9 cellular contexts compared by ENCODE assay signal in the genomic region with DNA sequence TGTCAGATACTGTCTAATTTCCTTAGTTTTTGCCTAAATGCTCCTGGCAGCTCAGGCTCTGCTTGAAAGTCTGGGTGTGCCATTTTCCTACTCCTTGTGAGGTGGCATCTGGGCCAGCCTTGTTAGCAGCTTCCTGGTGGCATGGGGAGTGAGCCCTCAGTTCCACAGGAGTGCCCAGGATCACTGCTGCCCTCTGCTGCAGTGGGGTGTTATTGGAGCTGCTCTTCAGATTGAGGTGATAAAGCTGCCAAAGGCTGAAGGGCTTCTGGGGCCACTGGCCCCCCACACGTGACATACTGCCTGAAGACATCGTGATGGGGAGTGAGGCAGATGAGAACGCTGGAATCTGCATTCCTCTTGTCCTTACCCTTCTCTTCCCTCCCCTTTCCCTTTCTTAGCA. TPM values are rescaled to one million over a fixed set of nuclear protein-coding genes. Genes with fewer than 3 reads are reported as not detected.
DNase-seq lines count a peak whose midpoint lies in the region; TF ChIP-seq lines count a peak whose summit lies in the region.
"Had no signal": no experiment of that assay in that cellular context is flagged by ENCODE, and none has a peak within 500 bp of the region (broad histone marks: within the 10 kb centered on the region; RNA-seq: fewer than 3 reads in every experiment).

No MANE protein-coding gene starts in this region.

- H3K9me3 ChIP-seq in uterus, result no peaks in the 10 kb centered on the region

- TF ChIP-seq POLR2A in uterus (IDR thresholded peaks at IDR 0.05), result no peak

- H3K4me1 ChIP-seq in uterus, result no peaks in the 10 kb centered on the region

- TF ChIP-seq CTCF in fibroblast of mammary gland (conservative IDR thresholded peaks at IDR 0.05; ENCODE audit: control insufficient read depth, insufficient read depth, low read depth, low read length) (peak; percentile 10), uterus (IDR thresholded peaks at IDR 0.05) (no peak)

- no peak overlapping the region for H3K27ac ChIP-seq in uterus

- CTCF ChIA-PET in HEK293T (lab: Yijun Ruan, JAX), result interaction anchor here (1.2 to 1.9 kb wide), 2 partner anchors 11 to 115 kb away, joined by 5 read pairs; no protein-coding TSS in a partner anchor

- H3K27me3 ChIP-seq in uterus, result no peaks in the 10 kb centered on the region

- no peaks in the 10 kb centered on the region for H3K36me3 ChIP-seq in uterus

- H3K4me3 ChIP-seq in fibroblast of mammary gland (ENCODE audit: control insufficient read depth, low read depth, low read length) (no peak overlapping the region), uterus (no peak overlapping the region)

- intact Hi-C loops in uterus (cut with DNase I; ENCODE audit: low total_unique reads), result no loop called here

- DNase-seq in stimulated activated CD4-positive, alpha-beta T cell treated with anti-CD3 and anti-CD28 coated beads, Interleukin-4, amount 100 ng/mL, for 1 hour, result peak; percentile 2
- DNase-seq in stimulated activated CD4-positive, alpha-beta T cell treated with anti-CD3 and anti-CD28 coated beads, Interleukin-2, amount 100 ng/mL, for 48 hours, result no peak
- peak; percentile 53 for DNase-seq in SK-MEL-5 (ENCODE audit: low read depth, low spot score)
- no peak for DNase-seq in fibroblast of mammary gland (ENCODE audit: low read depth)
- DNase-seq in HEK293T (ENCODE audit: extremely low spot score), result no peak
- no peak for DNase-seq in NCI-H1417 treated with DMSO at 0.1 percent for 48 hours (lab: John Stamatoyannopoulos, UW)
- no peak for DNase-seq in uterus
- DNase-seq in NOMO-1 (lab: John Stamatoyannopoulos, UW; ENCODE audit: unreplicated experiment in 2 of 2), result no peak
- DNase-seq: DMS153 had no signal

- POLR2A ChIA-PET in HEK293T (lab: Yijun Ruan, JAX), result no interaction called here

- in situ Hi-C loops in SK-MEL-5 (cut with HindIII; ENCODE audit: low pct_unique_long_range_greater_than_20kb, low sequenced_read_pairs), result no loop called here

TF ChIP-seq in HEK293T, 16 proteins besides CTCF, POLR2A, EP300 and RAD21:
- no peak for TF ChIP-seq FOXM1 (IDR thresholded peaks at IDR 0.05; ENCODE audit: borderline replicate concordance)
- no peak for TF ChIP-seq ZNF384 (IDR thresholded peaks at IDR 0.05)
- no peak for TF ChIP-seq LEF1 (IDR thresholded peaks at IDR 0.05; ENCODE audit: borderline replicate concordance)
- TF ChIP-seq SP1 (IDR thresholded peaks at IDR 0.05), result no peak
- no peak for TF ChIP-seq CTBP1 (IDR thresholded peaks at IDR 0.05; ENCODE audit: borderline replicate concordance)

RNA-seq across cellular contexts. Expression of a gene that starts 27.4 kb away (rescaled TPM):
- 43.2 and 48.8 TPM in 2 replicates for total RNA-seq in SK-MEL-5 (2014; rRNA removed; shearing (Covaris generic))
- 35.7 and 38.0 TPM in 2 replicates for polyA plus RNA-seq in SK-MEL-5 (2015; cell fraction: cytosol; rRNA removed)
- 326 and 369 TPM in 2 replicates for polyA plus RNA-seq in SK-MEL-5 (2015; cell fraction: nucleus; rRNA removed)
- total RNA-seq in uterus, result 10 to 100 TPM; 34.8 to 100.0 (median 69.8) TPM

RNA-seq across cellular contexts. Expression of a gene that starts 28.1 kb away (rescaled TPM):
- 335 and 349 TPM in 2 replicates for total RNA-seq in SK-MEL-5 (2014; rRNA removed; shearing (Covaris generic))
- 1,548 and 1,910 TPM in 2 replicates for polyA plus RNA-seq in SK-MEL-5 (2015; cell fraction: cytosol; rRNA removed)
- polyA plus RNA-seq in SK-MEL-5 (2015; cell fraction: nucleus; rRNA removed), result 8,083 and 8,559 TPM in 2 replicates
- 100 to 1,000 TPM; 576 to 943 (median 602) TPM for total RNA-seq in uterus

RNA-seq across cellular contexts. Expression of a gene that starts 37.3 kb away (rescaled TPM):
- 22.8 and 24.1 TPM in 2 replicates for total RNA-seq in SK-MEL-5 (2014; rRNA removed; shearing (Covaris generic))
- polyA plus RNA-seq in SK-MEL-5 (2015; cell fraction: cytosol; rRNA removed), result 16.7 and 25.4 TPM in 2 replicates
- 246 and 299 TPM in 2 replicates for polyA plus RNA-seq in SK-MEL-5 (2015; cell fraction: nucleus; rRNA removed)
- total RNA-seq in uterus, result 10 to 100 TPM in 3 of 4 donors, 1 to 10 TPM in 1; 2.4 to 41.8 (median 17.8) TPM

Comparison
In these comparisons a context has a peak if more than half of its experiments do, and no peak if none do; other contexts are left out.
1. DNase-seq: peak in stimulated activated CD4-positive, alpha-beta T cell treated with anti-CD3 and anti-CD28 coated beads, Interleukin-4, amount 100 ng/mL, for 1 hour (single experiment) and SK-MEL-5 (single experiment); none in stimulated activated CD4-positive, alpha-beta T cell treated with anti-CD3 and anti-CD28 coated beads, Interleukin-2, amount 100 ng/mL, for 48 hours (0 of 2), fibroblast of mammary gland (single experiment), HEK293T (single experiment), NCI-H1417 treated with DMSO at 0.1 percent for 48 hours (single experiment), uterus (0 of 2) and NOMO-1 (0 of 2).